In the genomic region with DNA sequence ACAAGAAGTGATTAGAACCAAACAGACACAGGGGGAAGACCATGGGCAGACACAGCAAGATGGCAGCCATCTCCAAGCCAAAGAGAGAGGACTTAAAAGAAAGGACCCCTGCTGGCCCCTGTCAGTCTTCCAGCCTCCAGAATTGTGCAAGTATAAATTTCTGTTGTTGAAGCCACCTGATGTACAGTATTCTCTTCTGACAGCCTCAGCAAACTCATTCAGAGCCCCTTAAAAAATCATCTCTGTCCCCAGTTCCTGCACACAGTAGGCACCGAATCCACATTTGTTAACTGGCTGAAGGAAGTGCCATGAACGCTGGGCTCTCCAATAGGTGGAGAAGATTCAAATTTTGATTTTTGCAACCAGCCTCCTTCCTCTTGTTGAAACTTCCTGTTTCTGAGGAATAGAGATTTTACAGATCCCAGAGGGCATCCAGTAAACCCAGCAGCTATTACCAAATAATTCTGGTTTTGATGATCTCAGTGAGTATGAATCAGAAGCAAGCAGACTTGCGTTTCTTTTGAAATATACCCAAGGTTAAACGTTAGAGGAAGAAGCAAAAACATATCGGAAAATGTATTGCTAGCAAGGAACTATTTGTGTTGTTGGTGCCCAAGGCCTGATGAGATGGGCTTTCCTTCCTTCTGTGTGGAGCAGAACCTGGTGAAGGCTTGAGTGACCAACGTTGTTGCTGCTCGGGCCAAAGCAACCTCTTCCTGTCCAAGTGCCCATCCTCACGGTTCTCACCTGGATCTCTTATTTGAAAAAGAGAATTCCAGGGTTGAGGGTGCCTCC, we compare ENCODE assay signal across 10 cellular contexts. TPM values are rescaled to one million over a fixed set of nuclear protein-coding genes. Genes with fewer than 3 reads are reported as not detected.
DNase-seq lines count a peak whose midpoint lies in the region; ATAC-seq and TF ChIP-seq lines count a peak whose summit lies in the region.
"Had no signal": no experiment of that assay in that cellular context is flagged by ENCODE, and none has a peak within 500 bp of the region (broad histone marks: within the 10 kb centered on the region; RNA-seq: fewer than 3 reads in every experiment).

No MANE protein-coding gene starts in this region.

- peak overlapping the region; percentile 8; the same call in 1 of the 2 replicates for H2AFZ ChIP-seq in PC-3 (ENCODE audit: low read length)
- H2AFZ ChIP-seq in osteoblast (ENCODE audit: low read length) = peak overlapping the region; percentile 67

- BruUV-seq in PC-3 (replicated peaks; lab: Mats Ljungman, UMichigan) = no TSS peak

- H3K4me3 ChIP-seq in PC-3 (ENCODE audit: low read length) (no peak overlapping the region), epithelial cell of esophagus (ENCODE audit: low read length) (no peak overlapping the region), osteoblast (ENCODE audit: insufficient read depth, low read length) (peak overlapping the region; percentile 16)
- H3K4me3 ChIP-seq: lung had no signal

- no peaks in the 10 kb centered on the region for H4K20me1 ChIP-seq in PC-3 (ENCODE audit: low read length)
- no peaks in the 10 kb centered on the region for H4K20me1 ChIP-seq in osteoblast (ENCODE audit: insufficient read depth, low read length)

- H3K9ac ChIP-seq in PC-3 (ENCODE audit: low read length) = peak overlapping the region; percentile 13; the same call in 1 of the 2 replicates

- POLR2A ChIA-PET in PC-3 (lab: Charles Lee; ENCODE audit: unreplicated experiment) = no interaction called here

- DNase-seq in GM03348 (ENCODE audit: low spot score) = peak; percentile 83
- peak; percentile 82 for DNase-seq in PC-3
- DNase-seq in epithelial cell of esophagus (ENCODE audit: low read depth) = peak; percentile 90
- DNase-seq in osteoblast (ENCODE audit: insufficient read length, low spot score, missing footprints) = peak; percentile 89
- DNase-seq in nucleus accumbens (lab: John Stamatoyannopoulos, UW) = no peak
- DNase-seq: NCI-H774 had no signal

- TF ChIP-seq CTCF in PC-3 (conservative IDR thresholded peaks at IDR 0.05; ENCODE audit: low read depth, low read length) = no peak
- TF ChIP-seq CTCF in epithelial cell of esophagus (IDR thresholded peaks at IDR 0.05; ENCODE audit: insufficient read depth, low read depth, low read length, missing control alignments) = no peak
- no peak for TF ChIP-seq CTCF in osteoblast (IDR thresholded peaks at IDR 0.05; ENCODE audit: extremely low read depth, low read depth, low read length)

- no peaks in the 10 kb centered on the region for H3K79me2 ChIP-seq in PC-3 (ENCODE audit: low read length)
- H3K79me2 ChIP-seq in osteoblast (ENCODE audit: insufficient read depth, low read length) = no peaks in the 10 kb centered on the region

- intact Hi-C loops in PC-3 (cut with micrococcal nuclease) = loop anchor here (5.0 kb wide), 1 partner anchor 741 kb away; no protein-coding TSS in a partner anchor

- H3K9me2 ChIP-seq in PC-3 (replicated peaks; ENCODE audit: low read length) = no peaks in the 10 kb centered on the region

- H3K27ac ChIP-seq in PC-3 (ENCODE audit: low read length) = peak overlapping the region; percentile 81
- H3K27ac ChIP-seq in osteoblast (ENCODE audit: low read depth, low read length) = peak overlapping the region; percentile 95

- ATAC-seq in PC-3 (0 out of 2 replicates have a peak, but pooled peaks have one; percentile 6), GM18861 (IDR thresholded peaks at IDR 0.05; ENCODE audit: unreplicated experiment) (no peak), GM21526 (IDR thresholded peaks at IDR 0.05; ENCODE audit: low FRiP score, unreplicated experiment) (no peak), GM21423 (IDR thresholded peaks at IDR 0.05; ENCODE audit: unreplicated experiment) (no peak)

- H3K27me3 ChIP-seq in PC-3 (ENCODE audit: low read length) (no peaks in the 10 kb centered on the region), osteoblast (ENCODE audit: insufficient read depth, low read length) (no peaks in the 10 kb centered on the region)

- H3K9me3 ChIP-seq in PC-3 (ENCODE audit: low read length) (no peaks in the 10 kb centered on the region), osteoblast (ENCODE audit: low read depth, low read length) (no peaks in the 10 kb centered on the region)

- H3K4me2 ChIP-seq in PC-3 (ENCODE audit: low read length) (peak overlapping the region; percentile 34), osteoblast (ENCODE audit: insufficient read depth, low read length) (peak overlapping the region; percentile 65)

- no peaks in the 10 kb centered on the region for H3F3A ChIP-seq in PC-3 (ENCODE audit: low read length, unreplicated experiment)

- peaks cover 59% of the 10 kb centered on the region for H3K4me1 ChIP-seq in PC-3 (ENCODE audit: insufficient read depth, low read length)
- H3K4me1 ChIP-seq in osteoblast (ENCODE audit: insufficient read depth, low read length) = peaks cover 53% of the 10 kb centered on the region

- CTCF ChIA-PET in PC-3 (lab: Charles Lee) = no interaction called here

- no peaks in the 10 kb centered on the region for H3K36me3 ChIP-seq in PC-3 (ENCODE audit: low read depth, low read length)
- no peaks in the 10 kb centered on the region for H3K36me3 ChIP-seq in osteoblast (ENCODE audit: insufficient read depth, low read length)

RNA-seq across cellular contexts. Expression of a gene that starts 47.7 kb away (rescaled TPM):
- total RNA-seq in PC-3 (2014; rRNA removed) (0.40 and 1.3 TPM in 2 replicates), osteoblast (0.36 and 0.88 TPM in 2 replicates)

RNA-seq across cellular contexts. Expression of a gene that starts 55.5 kb away (rescaled TPM):
- total RNA-seq in PC-3 (2014; rRNA removed) = 34.2 and 46.8 TPM in 2 replicates
- 64.5 and 86.9 TPM in 2 replicates for total RNA-seq in osteoblast

Comparison
In these comparisons a context has a peak if more than half of its experiments do, and no peak if none do; other contexts are left out.
1. DNase-seq: peak in GM03348 (single experiment), PC-3 (single experiment), epithelial cell of esophagus (single experiment) and osteoblast (single experiment); none in nucleus accumbens (0 of 56).